ENCODE assay signal across 26 cellular contexts in the genomic region with DNA sequence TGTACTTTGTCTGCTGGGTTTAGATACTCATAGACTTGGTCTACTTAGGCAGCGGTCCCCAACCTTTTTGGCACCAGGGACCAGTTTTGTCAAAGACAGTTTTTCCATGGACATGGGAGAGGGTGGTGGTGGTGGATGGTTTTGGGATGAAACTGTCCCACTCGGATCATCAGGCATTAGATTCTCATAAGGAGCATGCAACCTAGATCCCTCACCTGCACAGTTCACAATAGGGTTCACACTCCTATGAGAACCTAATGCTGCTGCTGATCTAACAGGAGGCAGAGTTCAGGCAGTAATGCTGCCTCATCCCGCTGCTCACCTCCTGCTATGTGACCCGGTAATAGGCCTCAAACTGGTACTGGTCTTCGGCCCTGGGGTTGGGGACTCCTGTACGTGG. TPM values are rescaled to one million over a fixed set of nuclear protein-coding genes. Genes with fewer than 3 reads are reported as not detected.
DNase-seq lines count a peak whose midpoint lies in the region; ATAC-seq and TF ChIP-seq lines count a peak whose summit lies in the region.
"Had no signal": no experiment of that assay in that cellular context is flagged by ENCODE, and none has a peak within 500 bp of the region (broad histone marks: within the 10 kb centered on the region; RNA-seq: fewer than 3 reads in every experiment).

No MANE protein-coding gene starts in this region.

- H3K27ac ChIP-seq in GM23248 (peak overlapping the region; percentile 81), gastroesophageal sphincter (peak overlapping the region; percentile 82 to 97 (median 92)), skeletal muscle tissue (ENCODE audit: low read depth, low read length) (peak overlapping the region; percentile 10), mammary epithelial cell (ENCODE audit: insufficient read depth, low read depth, low read length) (no peak overlapping the region)
- H3K27ac ChIP-seq: BLaER1, epithelial cell of prostate, lower lobe of right lung, prostate gland, SK-N-MC, upper lobe of right lung had no signal

- H3K4me1 Mint-ChIP-seq in activated T-helper 2 cell treated with anti-CD3 and anti-CD28 coated beads, Interferon-gamma antibody, Interleukin-2, Interleukin-4, amounts not matched to agents 10 μg/mL and 5 μg/mL and 100 μg/mL, durations not matched to agents 14 hours and 24 hours and 36 hours (ENCODE audit: low read depth): peaks cover 90% of the 10 kb centered on the region

- H3K4me3 ChIP-seq in GM23248 (no peak overlapping the region), gastroesophageal sphincter (no peak overlapping the region), skeletal muscle tissue (ENCODE audit: low read length in 3 of 3) (no peak overlapping the region), mammary epithelial cell (replicated peaks in 1 of 3; ENCODE audit: insufficient read depth in 1 of 3, low read depth in 2 of 3, low read length in 3 of 3) (no peak overlapping the region)
- H3K4me3 ChIP-seq: BLaER1, HAP-1, heart right ventricle, lower lobe of right lung, prostate gland, SK-N-MC, upper lobe of right lung had no signal

- H3K9ac ChIP-seq in GM23248: no peak overlapping the region
- H3K9ac ChIP-seq in skeletal muscle tissue (ENCODE audit: low read depth in 1 of 3, low read length in 3 of 3): no peak overlapping the region
- no peak overlapping the region for H3K9ac ChIP-seq in mammary epithelial cell (ENCODE audit: insufficient read depth, low read length)
- H3K9ac ChIP-seq: BLaER1 had no signal

- H3K27me3 Mint-ChIP-seq in activated T-helper 2 cell treated with anti-CD3 and anti-CD28 coated beads, Interferon-gamma antibody, Interleukin-2, Interleukin-4, amounts not matched to agents 10 μg/mL and 5 μg/mL and 100 μg/mL, durations not matched to agents 14 hours and 24 hours and 36 hours (ENCODE audit: low read depth): no peaks in the 10 kb centered on the region
- H3K27me3 Mint-ChIP-seq: activated CD4-positive, alpha-beta T cell treated with anti-CD3 and anti-CD28 coated beads for 36 hours; activated naive CD8-positive, alpha-beta T cell treated with anti-CD3 and anti-CD28 coated beads, Interleukin-2, amount 50 U/mL, for 24 hours had no signal

- H3K27me3 ChIP-seq in GM23248 (replicated peaks; ENCODE audit: insufficient read depth): no peaks in the 10 kb centered on the region
- no peaks in the 10 kb centered on the region for H3K27me3 ChIP-seq in gastroesophageal sphincter
- H3K27me3 ChIP-seq in skeletal muscle tissue (ENCODE audit: control insufficient read depth in 3 of 3, insufficient read depth in 3 of 3, low read length in 3 of 3): no peaks in the 10 kb centered on the region
- no peaks in the 10 kb centered on the region for H3K27me3 ChIP-seq in mammary epithelial cell (ENCODE audit: insufficient read depth, low read length)
- H3K27me3 ChIP-seq: BLaER1, heart right ventricle, upper lobe of right lung had no signal

- dilution Hi-C loops in mammary epithelial cell (cut with HindIII; ENCODE audit: low sequenced_read_pairs): no loop called here

- TF ChIP-seq EP300 in gastroesophageal sphincter (IDR thresholded peaks at IDR 0.05): no peak

- in situ Hi-C loops in GM23248 (cut with MboI) (no loop called here), mammary epithelial cell (cut with MboI; ENCODE audit: low sequenced_read_pairs in 2 of 2) (no loop called here)

- ATAC-seq in gastroesophageal sphincter (no peak), HG02571 (IDR thresholded peaks at IDR 0.05; ENCODE audit: unreplicated experiment) (no peak)
- ATAC-seq: activated CD4-positive, alpha-beta T cell treated with anti-CD3 and anti-CD28 coated beads for 36 hours; activated naive CD8-positive, alpha-beta T cell treated with anti-CD3 and anti-CD28 coated beads, Interleukin-2, amount 50 U/mL, for 24 hours; lower lobe of right lung; upper lobe of right lung had no signal

- intact Hi-C loops in activated T-helper 2 cell treated with anti-CD3 and anti-CD28 coated beads, Interferon-gamma antibody, Interleukin-2, Interleukin-4, amounts not matched to agents 10 μg/mL and 5 μg/mL and 100 μg/mL, durations not matched to agents 14 hours and 24 hours and 36 hours (cut with micrococcal nuclease): loop anchor here (1.0 kb wide), 1 partner anchor 9 kb away; no protein-coding TSS in a partner anchor
- intact Hi-C loops in mammary epithelial cell (cut with micrococcal nuclease): loop anchor here (5.0 kb wide), 1 partner anchor 39 kb away; no protein-coding TSS in a partner anchor

- H3K9me2 ChIP-seq in GM23248 (ENCODE audit: insufficient read depth): no peaks in the 10 kb centered on the region

- no peak overlapping the region for H3K4me3 Mint-ChIP-seq in activated T-helper 2 cell treated with anti-CD3 and anti-CD28 coated beads, Interferon-gamma antibody, Interleukin-2, Interleukin-4, amounts not matched to agents 10 μg/mL and 5 μg/mL and 100 μg/mL, durations not matched to agents 14 hours and 24 hours and 36 hours (ENCODE audit: low read depth)
- H3K4me3 Mint-ChIP-seq: activated CD4-positive, alpha-beta T cell treated with anti-CD3 and anti-CD28 coated beads for 36 hours; activated naive CD8-positive, alpha-beta T cell treated with anti-CD3 and anti-CD28 coated beads, Interleukin-2, amount 50 U/mL, for 24 hours; brain had no signal

- H2AFZ ChIP-seq in GM23248: no peak overlapping the region
- no peak overlapping the region for H2AFZ ChIP-seq in mammary epithelial cell (ENCODE audit: low read depth, low read length)

- H3F3A ChIP-seq in GM23248 (ENCODE audit: insufficient read depth): peaks cover 91% of the 10 kb centered on the region

- 81 to 82% methylated on average over 6 of the region's 6 CpGs for WGBS in GM23248 (ENCODE audit: low coverage in 1 of 2, low lambda C conversion rate in 2 of 2, missing lambda C conversion rate in 2 of 2), 2 experiments
- WGBS in gastroesophageal sphincter (ENCODE audit: low coverage in 1 of 2), 2 donors: 100% methylated on average over 1 of the region's 6 CpGs; no CpG with 5 or more reads in 1 of the 2 donors
- 80% methylated on average over 6 of the region's 6 CpGs for WGBS in mammary epithelial cell (ENCODE audit: low coverage, missing lambda C conversion rate)

- H3K9me3 Mint-ChIP-seq in activated T-helper 2 cell treated with anti-CD3 and anti-CD28 coated beads, Interferon-gamma antibody, Interleukin-2, Interleukin-4, amounts not matched to agents 10 μg/mL and 5 μg/mL and 100 μg/mL, durations not matched to agents 14 hours and 24 hours and 36 hours: no peaks in the 10 kb centered on the region
- H3K9me3 Mint-ChIP-seq: activated naive CD8-positive, alpha-beta T cell treated with anti-CD3 and anti-CD28 coated beads, Interleukin-2, amount 50 U/mL, for 24 hours; brain had no signal

- H3K36me3 Mint-ChIP-seq in activated T-helper 2 cell treated with anti-CD3 and anti-CD28 coated beads, Interferon-gamma antibody, Interleukin-2, Interleukin-4, amounts not matched to agents 10 μg/mL and 5 μg/mL and 100 μg/mL, durations not matched to agents 14 hours and 24 hours and 36 hours (ENCODE audit: low read depth): peaks cover 61% of the 10 kb centered on the region

- BruUV-seq in mammary epithelial cell (replicated peaks; lab: Mats Ljungman, UMichigan): no TSS peak

- no peak for TF ChIP-seq POLR2A in gastroesophageal sphincter (IDR thresholded peaks at IDR 0.05)

- DNase-seq in GM23248: no peak
- no peak for DNase-seq in activated T-helper 2 cell treated with anti-CD3 and anti-CD28 coated beads, Interferon-gamma antibody, Interleukin-2, Interleukin-4, amounts not matched to agents 10 μg/mL and 5 μg/mL and 100 μg/mL, durations not matched to agents 14 hours and 24 hours and 36 hours (ENCODE audit: low spot score)
- no peak for DNase-seq in NCI-H187 treated with DMSO at 0.1 percent for 48 hours (lab: John Stamatoyannopoulos, UW)
- DNase-seq in NCI-H1048 (lab: John Stamatoyannopoulos, UW): no peak
- DNase-seq in mammary epithelial cell: no peak
- DNase-seq: activated CD4-positive, alpha-beta T cell treated with anti-CD3 and anti-CD28 coated beads for 36 hours; activated CD8-positive, alpha-beta memory T cell treated with anti-CD3 and anti-CD28 coated beads for 24 hours; activated naive CD8-positive, alpha-beta T cell treated with anti-CD3 and anti-CD28 coated beads, Interleukin-2, amount 50 U/mL, for 24 hours; DMS53; effector CD4-positive, alpha-beta T cell; foreskin fibroblast; heart right ventricle; Karpas-422; lower lobe of right lung; NCI-H146; stimulated activated CD4-positive, alpha-beta T cell treated with anti-CD3 and anti-CD28 coated beads, Interleukin-2, amount 100 ng/mL, for 24 hours; upper lobe of right lung had no signal

- H3K4me2 ChIP-seq in GM23248 (ENCODE audit: unreplicated experiment) (peak overlapping the region; percentile 56), mammary epithelial cell (ENCODE audit: insufficient read depth, low read depth, low read length) (no peak overlapping the region)
- H3K4me2 ChIP-seq: BLaER1 had no signal

- CTCF ChIA-PET in mammary epithelial cell (lab: Charles Lee; ENCODE audit: low non-redundant PET): no interaction called here

- H3K27ac Mint-ChIP-seq in activated T-helper 2 cell treated with anti-CD3 and anti-CD28 coated beads, Interferon-gamma antibody, Interleukin-2, Interleukin-4, amounts not matched to agents 10 μg/mL and 5 μg/mL and 100 μg/mL, durations not matched to agents 14 hours and 24 hours and 36 hours: peak overlapping the region; percentile 5
- H3K27ac Mint-ChIP-seq: activated CD4-positive, alpha-beta T cell treated with anti-CD3 and anti-CD28 coated beads for 36 hours; activated naive CD8-positive, alpha-beta T cell treated with anti-CD3 and anti-CD28 coated beads, Interleukin-2, amount 50 U/mL, for 24 hours; brain had no signal

- TF ChIP-seq CTCF in gastroesophageal sphincter (IDR thresholded peaks at IDR 0.05) (no peak), mammary epithelial cell (conservative IDR thresholded peaks at IDR 0.05 in 1 of 2, IDR thresholded peaks at IDR 0.05 in 1 of 2; ENCODE audit: extremely low read depth in 1 of 2, insufficient read depth in 1 of 2, low read depth in 1 of 2, low read length in 2 of 2) (no peak)

- peaks cover 93% of the 10 kb centered on the region for H3K79me2 ChIP-seq in GM23248 (ENCODE audit: insufficient read depth)
- H3K79me2 ChIP-seq in mammary epithelial cell (ENCODE audit: insufficient read depth, low read length): peaks cover 38% of the 10 kb centered on the region

- H3K9me3 ChIP-seq in GM23248 (ENCODE audit: low read depth) (no peaks in the 10 kb centered on the region), gastroesophageal sphincter (no peaks in the 10 kb centered on the region), skeletal muscle tissue (ENCODE audit: control insufficient read depth in 3 of 3, low read length in 3 of 3) (no peaks in the 10 kb centered on the region), mammary epithelial cell (replicated peaks; ENCODE audit: insufficient read depth, low read length) (no peaks in the 10 kb centered on the region)
- H3K9me3 ChIP-seq: BLaER1, HAP-1, heart right ventricle, lower lobe of right lung, prostate gland, upper lobe of right lung had no signal

- peaks cover 46% of the 10 kb centered on the region for H3K36me3 ChIP-seq in GM23248 (ENCODE audit: low read depth)
- peaks cover 0 to 36% of the 10 kb centered on the region in 2 donors for H3K36me3 ChIP-seq in gastroesophageal sphincter
- H3K36me3 ChIP-seq in skeletal muscle tissue (ENCODE audit: control insufficient read depth in 3 of 3, insufficient read depth in 3 of 3, low read length in 3 of 3): peaks cover 0 to 19% (median 6%) of the 10 kb centered on the region in 3 donors
- H3K36me3 ChIP-seq in mammary epithelial cell (ENCODE audit: insufficient read depth, low read length): no peaks in the 10 kb centered on the region
- H3K36me3 ChIP-seq: BLaER1, HAP-1, prostate gland had no signal

- no peaks in the 10 kb centered on the region for H4K20me1 ChIP-seq in GM23248 (ENCODE audit: insufficient read depth)
- no peaks in the 10 kb centered on the region for H4K20me1 ChIP-seq in mammary epithelial cell (ENCODE audit: insufficient read depth, low read length)

- peaks cover 88% of the 10 kb centered on the region for H3K4me1 ChIP-seq in GM23248 (ENCODE audit: insufficient read depth)
- peaks cover 42 to 100% (median 52%) of the 10 kb centered on the region in 3 donors for H3K4me1 ChIP-seq in gastroesophageal sphincter
- H3K4me1 ChIP-seq in skeletal muscle tissue (ENCODE audit: control insufficient read depth in 3 of 3, insufficient read depth in 3 of 3, low read length in 3 of 3): peaks cover 21 to 37% (median 32%) of the 10 kb centered on the region in 3 donors
- peaks cover 27% of the 10 kb centered on the region for H3K4me1 ChIP-seq in mammary epithelial cell (ENCODE audit: insufficient read depth, low read length)
- H3K4me1 ChIP-seq: prostate gland had no signal

RNA-seq across cellular contexts. Expression of a gene that starts 45.3 kb away (rescaled TPM):
- 9.0 and 17.2 TPM in 2 replicates for total RNA-seq in GM23248 (2014; rRNA removed; shearing (Covaris generic))
- polyA plus RNA-seq in GM23248 (2016; fragmentation: Nextera tagmentation; extraction: Ambion mirVana) (26.6 and 26.7 TPM in 2 replicates), mammary epithelial cell (24.7 TPM)
- total RNA-seq in activated T-helper 2 cell treated with anti-CD3 and anti-CD28 coated beads, Interferon-gamma antibody, Interleukin-2, Interleukin-4, amounts not matched to agents 10 μg/mL and 5 μg/mL and 100 μg/mL, durations not matched to agents 14 hours and 24 hours and 36 hours: 138 and 143 TPM in 2 replicates
- total RNA-seq in gastroesophageal sphincter (10 to 100 TPM; 15.2 to 20.8 (median 16.6) TPM), skeletal muscle tissue (8.4 TPM), mammary epithelial cell (10 to 100 TPM; 20.8 to 55.3 TPM)
- polyA minus RNA-seq in mammary epithelial cell: 0.67 TPM
